Comparison of ENCODE assay signal across 10 cellular contexts in the genomic region with DNA sequence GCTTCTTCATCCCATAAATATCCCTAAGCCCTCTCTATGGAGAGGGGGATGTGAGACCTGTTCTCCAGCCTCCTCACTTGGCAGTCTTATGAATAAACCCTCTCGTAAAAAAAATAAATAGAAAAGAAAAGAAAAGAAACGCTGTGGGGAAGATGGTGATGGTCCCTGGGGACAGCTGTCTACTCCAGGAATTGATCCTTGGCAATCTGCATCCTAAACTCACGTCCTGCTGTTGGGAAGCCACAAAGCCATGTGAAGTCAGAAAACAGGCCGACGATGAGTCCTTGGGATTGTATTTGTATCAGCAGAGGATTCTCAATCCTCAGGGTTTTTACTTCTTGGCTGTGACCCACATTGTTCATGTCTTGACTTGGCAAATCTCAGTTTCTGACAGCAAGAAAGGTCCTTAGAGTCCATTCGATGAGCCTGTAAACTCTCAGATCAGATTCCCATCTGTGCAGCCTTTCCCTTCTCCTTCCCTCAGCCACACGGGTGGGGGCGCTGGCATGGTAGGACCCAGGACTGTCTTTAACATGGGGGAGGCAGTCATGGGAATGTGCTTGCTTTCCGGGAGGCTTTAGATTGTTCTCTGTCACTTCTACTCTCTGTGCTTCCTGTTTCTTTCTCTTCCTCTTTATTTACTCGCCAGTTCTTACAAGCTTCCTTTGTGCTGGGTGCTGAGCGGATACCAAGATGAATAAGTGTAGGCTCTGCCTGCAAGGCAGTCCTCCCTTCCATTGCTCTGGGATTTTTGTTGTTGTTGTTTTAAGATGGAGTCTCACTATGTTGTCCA. TPM values are rescaled to one million over a fixed set of nuclear protein-coding genes. Genes with fewer than 3 reads are reported as not detected.
DNase-seq lines count a peak whose midpoint lies in the region; TF ChIP-seq lines count a peak whose summit lies in the region.
"Had no signal": no experiment of that assay in that cellular context is flagged by ENCODE, and none has a peak within 500 bp of the region (broad histone marks: within the 10 kb centered on the region; RNA-seq: fewer than 3 reads in every experiment).

No MANE protein-coding gene starts in this region.

- H3K27ac ChIP-seq in CD4-positive, alpha-beta memory T cell (ENCODE audit: low read depth, low read length) = no peak overlapping the region
- H3K27ac ChIP-seq in OCI-LY3 (ENCODE audit: low read length) = no peak overlapping the region
- H3K27ac ChIP-seq: ovary had no signal

- DNase-seq in CD4-positive, alpha-beta memory T cell = no peak
- peak; percentile 30 for DNase-seq in epithelial cell of esophagus (ENCODE audit: low read depth)
- peak; percentile 42 for DNase-seq in pons (ENCODE audit: low spot score)
- DNase-seq in stimulated activated CD4-positive, alpha-beta T cell treated with anti-CD3 and anti-CD28 coated beads, Interleukin-4, amount 100 ng/mL, for 1 hour = no peak
- DNase-seq in posterior vena cava (ENCODE audit: low spot score) = no peak
- no peak for DNase-seq in kidney glomerular epithelial cell (lab: John Stamatoyannopoulos, UW)
- DNase-seq in GM10266 (ENCODE audit: extremely low spot score) = no peak
- DNase-seq: activated naive CD8-positive, alpha-beta T cell treated with anti-CD3 and anti-CD28 coated beads, Interleukin-2, amount 10 ng/mL, durations not matched to agents 7 days and 5 days; ovary had no signal

- peak overlapping the region in 2 of 8 donors; percentile 7 to 27 for H3K4me3 Mint-ChIP-seq in CD4-positive, alpha-beta memory T cell
- H3K4me3 Mint-ChIP-seq: activated naive CD8-positive, alpha-beta T cell treated with anti-CD3 and anti-CD28 coated beads, Interleukin-2, amount 10 ng/mL, durations not matched to agents 7 days and 5 days had no signal

- no peaks in the 10 kb centered on the region; the same call in 1 of the 2 replicates for H4K20me1 ChIP-seq in OCI-LY3 (ENCODE audit: insufficient read depth, low read length)

- intact Hi-C loops in CD4-positive, alpha-beta memory T cell (cut with micrococcal nuclease) = loop anchor here (2.0 kb wide), 3 partner anchors 25 to 255 kb away; partner anchors contain the start of gene TCP11L1
- intact Hi-C loops in posterior vena cava (cut with DNase I) = no loop called here

- peak overlapping the region in 4 of 7 donors; percentile 1 to 77 (median 45) for H3K27ac Mint-ChIP-seq in CD4-positive, alpha-beta memory T cell
- H3K27ac Mint-ChIP-seq: activated naive CD8-positive, alpha-beta T cell treated with anti-CD3 and anti-CD28 coated beads, Interleukin-2, amount 10 ng/mL, durations not matched to agents 7 days and 5 days had no signal

- TF ChIP-seq CTCF in OCI-LY3 (IDR thresholded peaks at IDR 0.05; ENCODE audit: low read depth, low read length) = no peak
- TF ChIP-seq CTCF in epithelial cell of esophagus (IDR thresholded peaks at IDR 0.05; ENCODE audit: insufficient read depth, low read depth, low read length, missing control alignments) = no peak
- TF ChIP-seq CTCF in GM10266 (IDR thresholded peaks at IDR 0.05; ENCODE audit: control insufficient read depth, insufficient read depth, low read depth, missing control alignments) = no peak

- no peaks in the 10 kb centered on the region for H3K9me3 Mint-ChIP-seq in CD4-positive, alpha-beta memory T cell
- H3K9me3 Mint-ChIP-seq: activated naive CD8-positive, alpha-beta T cell treated with anti-CD3 and anti-CD28 coated beads, Interleukin-2, amount 10 ng/mL, durations not matched to agents 7 days and 5 days had no signal

- CTCF ChIA-PET in CD4-positive, alpha-beta memory T cell (lab: Charles Lee; ENCODE audit: partially characterized antibody) = interaction anchor here (0.7 to 10.7 kb wide), 15 partner anchors 18 to 255 kb away, joined by 3 to 394 read pairs (median 4); no protein-coding TSS in a partner anchor

- H3K4me1 ChIP-seq in CD4-positive, alpha-beta memory T cell (ENCODE audit: insufficient read depth, low read length) = peaks cover 5% of the 10 kb centered on the region
- H3K4me1 ChIP-seq in OCI-LY3 (ENCODE audit: low read length) = peaks cover 30% of the 10 kb centered on the region

- POLR2A ChIA-PET in CD4-positive, alpha-beta memory T cell (lab: Charles Lee; ENCODE audit: partially characterized antibody) = no interaction called here

- H3K4me2 ChIP-seq in OCI-LY3 (ENCODE audit: low read length) = 0 out of 2 replicates have a peak overlapping the region, but pooled peaks have one; percentile 9

- no peak overlapping the region for H2AFZ ChIP-seq in OCI-LY3 (ENCODE audit: low read depth, low read length)

- no peaks in the 10 kb centered on the region for H3K27me3 Mint-ChIP-seq in CD4-positive, alpha-beta memory T cell
- H3K27me3 Mint-ChIP-seq: activated naive CD8-positive, alpha-beta T cell treated with anti-CD3 and anti-CD28 coated beads, Interleukin-2, amount 10 ng/mL, durations not matched to agents 7 days and 5 days had no signal

- H3K36me3 Mint-ChIP-seq in CD4-positive, alpha-beta memory T cell = peaks cover 30 to 60% of the 10 kb centered on the region in 2 donors

- H3K79me2 ChIP-seq in OCI-LY3 (ENCODE audit: low read length) = no peaks in the 10 kb centered on the region

- H3K9me3 ChIP-seq in CD4-positive, alpha-beta memory T cell (ENCODE audit: control insufficient read depth in 1 of 2, low read length in 2 of 2) = no peaks in the 10 kb centered on the region
- H3K9me3 ChIP-seq in OCI-LY3 (ENCODE audit: insufficient read depth, low read length) = no peaks in the 10 kb centered on the region
- H3K9me3 ChIP-seq: ovary had no signal

- H3K4me3 ChIP-seq in CD4-positive, alpha-beta memory T cell (ENCODE audit: low read length in 2 of 2) = no peak overlapping the region
- H3K4me3 ChIP-seq in OCI-LY3 (ENCODE audit: low read length) (no peak overlapping the region), epithelial cell of esophagus (ENCODE audit: low read length) (no peak overlapping the region)
- H3K4me3 ChIP-seq: ovary had no signal

- H3K4me1 Mint-ChIP-seq in CD4-positive, alpha-beta memory T cell = peaks cover 18 to 30% (median 25%) of the 10 kb centered on the region in 4 donors

- no peak overlapping the region for H3K9ac ChIP-seq in OCI-LY3 (ENCODE audit: low read length)

- no peaks in the 10 kb centered on the region for H3K27me3 ChIP-seq in CD4-positive, alpha-beta memory T cell (ENCODE audit: insufficient read depth, low read length)
- H3K27me3 ChIP-seq in OCI-LY3 (ENCODE audit: low read depth, low read length) = no peaks in the 10 kb centered on the region
- H3K27me3 ChIP-seq: ovary had no signal

- peaks cover 24% of the 10 kb centered on the region for H3K36me3 ChIP-seq in CD4-positive, alpha-beta memory T cell (ENCODE audit: insufficient read depth, low read length)
- H3K36me3 ChIP-seq in OCI-LY3 (replicated peaks; ENCODE audit: low read depth, low read length) = peaks cover 22% of the 10 kb centered on the region
- H3K36me3 ChIP-seq: ovary had no signal

RNA-seq across cellular contexts. Expression of gene TCP11L1, which starts 24.9 kb away (rescaled TPM):
- total RNA-seq in CD4-positive, alpha-beta memory T cell = 10 to 100 TPM; 20.2 to 20.9 TPM
- polyA plus RNA-seq in CD4-positive, alpha-beta memory T cell = 1 to 10 TPM; 6.0 to 6.6 TPM
- 10 to 100 TPM; 25.4 to 28.3 TPM for total RNA-seq in posterior vena cava

RNA-seq across cellular contexts. Expression of gene DEPDC7, which starts 48.6 kb away (rescaled TPM):
- 1 to 10 TPM; 1.4 to 1.9 TPM for total RNA-seq in CD4-positive, alpha-beta memory T cell
- polyA plus RNA-seq in CD4-positive, alpha-beta memory T cell = under 1 TPM; 0.37 to 0.68 TPM
- 1 to 10 TPM; 1.4 TPM for total RNA-seq in posterior vena cava

Comparison
In these comparisons a context has a peak if more than half of its experiments do, and no peak if none do; other contexts are left out.
1. DNase-seq: peak in epithelial cell of esophagus (single experiment) and pons (single experiment); none in CD4-positive, alpha-beta memory T cell (0 of 5), stimulated activated CD4-positive, alpha-beta T cell treated with anti-CD3 and anti-CD28 coated beads, Interleukin-4, amount 100 ng/mL, for 1 hour (single experiment), posterior vena cava (single experiment), kidney glomerular epithelial cell (single experiment) and GM10266 (single experiment).